In genomic region chr6:82142524-82142923, GRCh38 we compare ENCODE assay signal across 1 cellular context.
TF ChIP-seq lines count a peak whose summit lies in the region.

No MANE protein-coding gene starts in this region.

TF ChIP-seq in HEK293, 187 proteins besides CTCF, POLR2A, EP300 and RAD21 (continued from another document and continues in another):
- TF ChIP-seq, protein P1, sequence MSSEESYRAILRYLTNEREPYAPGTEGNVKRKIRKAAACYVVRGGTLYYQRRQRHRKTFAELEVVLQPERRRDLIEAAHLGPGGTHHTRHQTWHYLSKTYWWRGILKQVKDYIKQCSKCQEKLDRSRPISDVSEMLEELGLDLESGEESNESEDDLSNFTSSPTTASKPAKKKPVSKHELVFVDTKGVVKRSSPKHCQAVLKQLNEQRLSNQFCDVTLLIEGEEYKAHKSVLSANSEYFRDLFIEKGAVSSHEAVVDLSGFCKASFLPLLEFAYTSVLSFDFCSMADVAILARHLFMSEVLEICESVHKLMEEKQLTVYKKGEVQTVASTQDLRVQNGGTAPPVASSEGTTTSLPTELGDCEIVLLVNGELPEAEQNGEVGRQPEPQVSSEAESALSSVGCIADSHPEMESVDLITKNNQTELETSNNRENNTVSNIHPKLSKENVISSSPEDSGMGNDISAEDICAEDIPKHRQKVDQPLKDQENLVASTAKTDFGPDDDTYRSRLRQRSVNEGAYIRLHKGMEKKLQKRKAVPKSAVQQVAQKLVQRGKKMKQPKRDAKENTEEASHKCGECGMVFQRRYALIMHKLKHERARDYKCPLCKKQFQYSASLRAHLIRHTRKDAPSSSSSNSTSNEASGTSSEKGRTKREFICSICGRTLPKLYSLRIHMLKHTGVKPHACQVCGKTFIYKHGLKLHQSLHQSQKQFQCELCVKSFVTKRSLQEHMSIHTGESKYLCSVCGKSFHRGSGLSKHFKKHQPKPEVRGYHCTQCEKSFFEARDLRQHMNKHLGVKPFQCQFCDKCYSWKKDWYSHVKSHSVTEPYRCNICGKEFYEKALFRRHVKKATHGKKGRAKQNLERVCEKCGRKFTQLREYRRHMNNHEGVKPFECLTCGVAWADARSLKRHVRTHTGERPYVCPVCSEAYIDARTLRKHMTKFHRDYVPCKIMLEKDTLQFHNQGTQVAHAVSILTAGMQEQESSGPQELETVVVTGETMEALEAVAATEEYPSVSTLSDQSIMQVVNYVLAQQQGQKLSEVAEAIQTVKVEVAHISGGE (tag by site-specific recombination; conservative IDR thresholded peaks at IDR 0.05; ENCODE audit: low read depth): peak; percentile 62; the same call in 1 of the 2 replicates
- TF ChIP-seq ZNF585B (tag by site-specific recombination; IDR thresholded peaks at IDR 0.05) (no peak), ZNF26 (tag by site-specific recombination; IDR thresholded peaks at IDR 0.05) (no peak), ZFP37 (tag by site-specific recombination; IDR thresholded peaks at IDR 0.05) (no peak), ZNF518A (tag by site-specific recombination; conservative IDR thresholded peaks at IDR 0.05; ENCODE audit: low read depth) (peak; percentile 81), ZNF529 (tag by site-specific recombination; IDR thresholded peaks at IDR 0.05; ENCODE audit: insufficient replicate concordance) (peak; percentile 38), MZF1 (tag by site-specific recombination; IDR thresholded peaks at IDR 0.05; ENCODE audit: borderline replicate concordance) (peak; percentile 37; the same call in 1 of the 2 replicates), GLIS2 (tag by site-specific recombination; IDR thresholded peaks at IDR 0.05) (no peak), ZNF561 (tag by site-specific recombination; IDR thresholded peaks at IDR 0.05; ENCODE audit: borderline replicate concordance) (no peak), ZNF785 (tag by site-specific recombination; IDR thresholded peaks at IDR 0.05) (no peak), ZNF639 (tag by site-specific recombination; IDR thresholded peaks at IDR 0.05) (0 out of 2 replicates have a peak, but pooled peaks have one; percentile 53), INSM2 (tag by site-specific recombination; IDR thresholded peaks at IDR 0.05) (no peak), ZNF610 (tag by site-specific recombination; IDR thresholded peaks at IDR 0.05; ENCODE audit: borderline replicate concordance) (no peak), ZNF202 (tag by site-specific recombination; IDR thresholded peaks at IDR 0.05; ENCODE audit: borderline replicate concordance) (peak; percentile 76; the same call in 1 of the 2 replicates), ZNF623 (tag by site-specific recombination; IDR thresholded peaks at IDR 0.05) (peak; percentile 66), ZBTB8A (tag by site-specific recombination; IDR thresholded peaks at IDR 0.05) (peak; percentile 41), ZNF629 (tag by site-specific recombination; IDR thresholded peaks at IDR 0.05) (peak; percentile 46; the same call in 1 of the 2 replicates), BCL11A (tag by site-specific recombination; IDR thresholded peaks at IDR 0.05; ENCODE audit: low read depth) (no peak), ZNF335 (tag by site-specific recombination; conservative IDR thresholded peaks at IDR 0.05) (no peak), YY2 (tag by site-specific recombination; IDR thresholded peaks at IDR 0.05) (no peak), ZFHX2 (tag by site-specific recombination; conservative IDR thresholded peaks at IDR 0.05) (no peak), ZNF791 (tag by site-specific recombination; IDR thresholded peaks at IDR 0.05) (no peak), ZNF654 (tag by site-specific recombination; IDR thresholded peaks at IDR 0.05; ENCODE audit: low read depth) (peak; percentile 44), YY1 (tag by site-specific recombination; IDR thresholded peaks at IDR 0.05) (no peak), ZNF423 (tag by site-specific recombination; IDR thresholded peaks at IDR 0.05) (no peak), ZNF302 (tag by site-specific recombination; IDR thresholded peaks at IDR 0.05; ENCODE audit: low read depth) (no peak), ZNF37A (tag by site-specific recombination; IDR thresholded peaks at IDR 0.05) (no peak), ZNF266 (tag by site-specific recombination; IDR thresholded peaks at IDR 0.05; ENCODE audit: low read depth) (peak; percentile 80), ZBTB48 (tag by site-specific recombination; IDR thresholded peaks at IDR 0.05) (no peak), ZSCAN30 (tag by site-specific recombination; IDR thresholded peaks at IDR 0.05) (no peak), ZNF473 (tag by site-specific recombination; IDR thresholded peaks at IDR 0.05) (no peak), ZNF510 (tag by site-specific recombination; IDR thresholded peaks at IDR 0.05; ENCODE audit: insufficient replicate concordance) (peak; percentile 66), ZNF398 (tag by site-specific recombination; IDR thresholded peaks at IDR 0.05) (no peak), ZNF169 (tag by site-specific recombination; IDR thresholded peaks at IDR 0.05) (no peak), SALL2 (tag by site-specific recombination; IDR thresholded peaks at IDR 0.05; ENCODE audit: borderline replicate concordance) (no peak), ZNF394 (tag by site-specific recombination; IDR thresholded peaks at IDR 0.05; ENCODE audit: borderline replicate concordance) (peak; percentile 89), ZNF560 (tag by site-specific recombination; IDR thresholded peaks at IDR 0.05; ENCODE audit: borderline replicate concordance) (peak; percentile 92), GFI1B (tag by site-specific recombination; IDR thresholded peaks at IDR 0.05) (no peak), ZNF433 (tag by site-specific recombination; IDR thresholded peaks at IDR 0.05; ENCODE audit: low read depth) (peak; percentile 65; the same call in 1 of the 2 replicates), ZNF2 (tag by site-specific recombination; IDR thresholded peaks at IDR 0.05) (no peak), EGR2 (tag by site-specific recombination; IDR thresholded peaks at IDR 0.05; ENCODE audit: low read depth) (no peak), ZFP41 (tag by site-specific recombination; IDR thresholded peaks at IDR 0.05; ENCODE audit: borderline replicate concordance) (no peak)
- TF ChIP-seq, protein P2, sequence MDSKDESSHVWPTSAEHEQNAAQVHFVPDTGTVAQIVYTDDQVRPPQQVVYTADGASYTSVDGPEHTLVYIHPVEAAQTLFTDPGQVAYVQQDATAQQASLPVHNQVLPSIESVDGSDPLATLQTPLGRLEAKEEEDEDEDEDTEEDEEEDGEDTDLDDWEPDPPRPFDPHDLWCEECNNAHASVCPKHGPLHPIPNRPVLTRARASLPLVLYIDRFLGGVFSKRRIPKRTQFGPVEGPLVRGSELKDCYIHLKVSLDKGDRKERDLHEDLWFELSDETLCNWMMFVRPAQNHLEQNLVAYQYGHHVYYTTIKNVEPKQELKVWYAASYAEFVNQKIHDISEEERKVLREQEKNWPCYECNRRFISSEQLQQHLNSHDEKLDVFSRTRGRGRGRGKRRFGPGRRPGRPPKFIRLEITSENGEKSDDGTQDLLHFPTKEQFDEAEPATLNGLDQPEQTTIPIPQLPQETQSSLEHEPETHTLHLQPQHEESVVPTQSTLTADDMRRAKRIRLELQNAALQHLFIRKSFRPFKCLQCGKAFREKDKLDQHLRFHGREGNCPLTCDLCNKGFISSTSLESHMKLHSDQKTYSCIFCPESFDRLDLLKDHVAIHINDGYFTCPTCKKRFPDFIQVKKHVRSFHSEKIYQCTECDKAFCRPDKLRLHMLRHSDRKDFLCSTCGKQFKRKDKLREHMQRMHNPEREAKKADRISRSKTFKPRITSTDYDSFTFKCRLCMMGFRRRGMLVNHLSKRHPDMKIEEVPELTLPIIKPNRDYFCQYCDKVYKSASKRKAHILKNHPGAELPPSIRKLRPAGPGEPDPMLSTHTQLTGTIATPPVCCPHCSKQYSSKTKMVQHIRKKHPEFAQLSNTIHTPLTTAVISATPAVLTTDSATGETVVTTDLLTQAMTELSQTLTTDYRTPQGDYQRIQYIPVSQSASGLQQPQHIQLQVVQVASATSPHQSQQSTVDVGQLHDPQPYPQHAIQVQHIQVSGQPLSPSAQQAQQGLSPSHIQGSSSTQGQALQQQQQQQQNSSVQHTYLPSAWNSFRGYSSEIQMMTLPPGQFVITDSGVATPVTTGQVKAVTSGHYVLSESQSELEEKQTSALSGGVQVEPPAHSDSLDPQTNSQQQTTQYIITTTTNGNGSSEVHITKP (tag by site-specific recombination; IDR thresholded peaks at IDR 0.05): no peak
- TF ChIP-seq, protein P3, sequence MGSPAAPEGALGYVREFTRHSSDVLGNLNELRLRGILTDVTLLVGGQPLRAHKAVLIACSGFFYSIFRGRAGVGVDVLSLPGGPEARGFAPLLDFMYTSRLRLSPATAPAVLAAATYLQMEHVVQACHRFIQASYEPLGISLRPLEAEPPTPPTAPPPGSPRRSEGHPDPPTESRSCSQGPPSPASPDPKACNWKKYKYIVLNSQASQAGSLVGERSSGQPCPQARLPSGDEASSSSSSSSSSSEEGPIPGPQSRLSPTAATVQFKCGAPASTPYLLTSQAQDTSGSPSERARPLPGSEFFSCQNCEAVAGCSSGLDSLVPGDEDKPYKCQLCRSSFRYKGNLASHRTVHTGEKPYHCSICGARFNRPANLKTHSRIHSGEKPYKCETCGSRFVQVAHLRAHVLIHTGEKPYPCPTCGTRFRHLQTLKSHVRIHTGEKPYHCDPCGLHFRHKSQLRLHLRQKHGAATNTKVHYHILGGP (tag by site-specific recombination; IDR thresholded peaks at IDR 0.05): no peak
